1 cellular context compared by ENCODE assay signal in the genomic region with DNA sequence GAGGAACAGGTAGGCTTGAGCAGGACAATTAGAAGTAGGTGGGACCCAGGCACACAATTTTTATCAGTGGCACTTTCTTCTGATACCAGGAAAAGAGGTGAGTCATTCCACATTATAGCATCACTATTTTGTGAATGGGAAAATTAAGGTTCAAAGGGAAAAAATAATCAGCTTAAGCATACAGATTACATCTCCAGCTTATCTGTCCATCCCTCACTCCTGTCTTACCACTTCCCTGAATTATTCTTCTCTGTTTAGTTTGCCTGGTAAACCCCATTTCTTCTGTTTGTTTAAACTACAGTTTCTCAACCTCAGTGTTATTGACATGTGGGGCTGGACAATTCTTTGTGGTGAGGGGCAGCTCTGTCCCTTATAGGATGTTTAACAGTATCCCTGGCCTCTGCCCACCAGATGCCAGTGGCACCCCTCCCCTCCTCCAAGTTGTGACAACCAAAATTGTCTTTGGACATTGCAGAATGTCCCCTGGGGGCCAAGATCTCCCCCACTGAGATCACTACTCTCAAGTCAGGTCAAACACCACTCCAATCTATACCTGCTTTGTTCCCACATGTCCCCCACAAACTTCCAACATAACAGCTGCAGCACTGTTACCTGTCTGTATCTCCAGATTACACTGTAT.
A peak's percentile ranks its signal among the peaks of the same experiment; 100 is the strongest.
TF ChIP-seq lines count a peak whose summit lies in the region.

No MANE protein-coding gene starts in this region.

TF ChIP-seq in HepG2, 621 proteins besides CTCF, POLR2A, EP300 and RAD21 (continued from another document and continues in another):
- TF ChIP-seq, protein P1, sequence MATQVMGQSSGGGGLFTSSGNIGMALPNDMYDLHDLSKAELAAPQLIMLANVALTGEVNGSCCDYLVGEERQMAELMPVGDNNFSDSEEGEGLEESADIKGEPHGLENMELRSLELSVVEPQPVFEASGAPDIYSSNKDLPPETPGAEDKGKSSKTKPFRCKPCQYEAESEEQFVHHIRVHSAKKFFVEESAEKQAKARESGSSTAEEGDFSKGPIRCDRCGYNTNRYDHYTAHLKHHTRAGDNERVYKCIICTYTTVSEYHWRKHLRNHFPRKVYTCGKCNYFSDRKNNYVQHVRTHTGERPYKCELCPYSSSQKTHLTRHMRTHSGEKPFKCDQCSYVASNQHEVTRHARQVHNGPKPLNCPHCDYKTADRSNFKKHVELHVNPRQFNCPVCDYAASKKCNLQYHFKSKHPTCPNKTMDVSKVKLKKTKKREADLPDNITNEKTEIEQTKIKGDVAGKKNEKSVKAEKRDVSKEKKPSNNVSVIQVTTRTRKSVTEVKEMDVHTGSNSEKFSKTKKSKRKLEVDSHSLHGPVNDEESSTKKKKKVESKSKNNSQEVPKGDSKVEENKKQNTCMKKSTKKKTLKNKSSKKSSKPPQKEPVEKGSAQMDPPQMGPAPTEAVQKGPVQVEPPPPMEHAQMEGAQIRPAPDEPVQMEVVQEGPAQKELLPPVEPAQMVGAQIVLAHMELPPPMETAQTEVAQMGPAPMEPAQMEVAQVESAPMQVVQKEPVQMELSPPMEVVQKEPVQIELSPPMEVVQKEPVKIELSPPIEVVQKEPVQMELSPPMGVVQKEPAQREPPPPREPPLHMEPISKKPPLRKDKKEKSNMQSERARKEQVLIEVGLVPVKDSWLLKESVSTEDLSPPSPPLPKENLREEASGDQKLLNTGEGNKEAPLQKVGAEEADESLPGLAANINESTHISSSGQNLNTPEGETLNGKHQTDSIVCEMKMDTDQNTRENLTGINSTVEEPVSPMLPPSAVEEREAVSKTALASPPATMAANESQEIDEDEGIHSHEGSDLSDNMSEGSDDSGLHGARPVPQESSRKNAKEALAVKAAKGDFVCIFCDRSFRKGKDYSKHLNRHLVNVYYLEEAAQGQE (IDR thresholded peaks at IDR 0.05; ENCODE audit: borderline replicate concordance in 1 of 2, low read depth in 1 of 2, low read length in 2 of 2): peak in 1 of 2 experiments; percentile 52; a peak in 1 of 4 replicates
- TF ChIP-seq PPARG (CRISPR knock-in tag; conservative IDR thresholded peaks at IDR 0.05) (peak; percentile 81), ZSCAN21 (CRISPR knock-in tag; IDR thresholded peaks at IDR 0.05; ENCODE audit: borderline replicate concordance) (0 out of 2 replicates have a peak, but pooled peaks have one; percentile 24), SAP130 (CRISPR knock-in tag; IDR thresholded peaks at IDR 0.05; ENCODE audit: low read depth) (peak; percentile 72), KAT8 (CRISPR knock-in tag; IDR thresholded peaks at IDR 0.05) (0 out of 2 replicates have a peak, but pooled peaks have one; percentile 32), ZNF143 (CRISPR knock-in tag; IDR thresholded peaks at IDR 0.05) (0 out of 2 replicates have a peak, but pooled peaks have one; percentile 15), SPEN (CRISPR knock-in tag; IDR thresholded peaks at IDR 0.05; ENCODE audit: low read depth) (peak; percentile 23; the same call in 1 of the 2 replicates), ZNF331 (CRISPR knock-in tag; IDR thresholded peaks at IDR 0.05) (peak; percentile 59; the same call in 1 of the 2 replicates), GFI1 (CRISPR knock-in tag; IDR thresholded peaks at IDR 0.05; ENCODE audit: borderline replicate concordance) (0 out of 2 replicates have a peak, but pooled peaks have one; percentile 32), KDM3A (CRISPR knock-in tag; IDR thresholded peaks at IDR 0.05; ENCODE audit: low read depth) (no peak), ZNF543 (CRISPR knock-in tag; IDR thresholded peaks at IDR 0.05) (0 out of 2 replicates have a peak, but pooled peaks have one; percentile 25), FOXC1 (CRISPR knock-in tag; IDR thresholded peaks at IDR 0.05; ENCODE audit: borderline replicate concordance) (0 out of 2 replicates have a peak, but pooled peaks have one; percentile 1), ARNTL (CRISPR knock-in tag; IDR thresholded peaks at IDR 0.05) (0 out of 2 replicates have a peak, but pooled peaks have one; percentile 41), CBFB (CRISPR knock-in tag; IDR thresholded peaks at IDR 0.05) (peak; percentile 87; the same call in 1 of the 2 replicates), THAP11 (CRISPR knock-in tag; IDR thresholded peaks at IDR 0.05) (peak; percentile 40; the same call in 1 of the 2 replicates), ZBTB3 (CRISPR knock-in tag; IDR thresholded peaks at IDR 0.05; ENCODE audit: borderline replicate concordance, low read depth) (0 out of 2 replicates have a peak, but pooled peaks have one; percentile 65), ZNF350 (CRISPR knock-in tag; IDR thresholded peaks at IDR 0.05; ENCODE audit: borderline replicate concordance, low read depth) (no peak), SIX4 (CRISPR knock-in tag; IDR thresholded peaks at IDR 0.05) (peak; percentile 65), FOXK2 (IDR thresholded peaks at IDR 0.05) (peak; percentile 15; the same call in 1 of the 2 replicates), TOPORS (CRISPR knock-in tag; IDR thresholded peaks at IDR 0.05) (0 out of 2 replicates have a peak, but pooled peaks have one; percentile 39)
- TF ChIP-seq, protein P2, sequence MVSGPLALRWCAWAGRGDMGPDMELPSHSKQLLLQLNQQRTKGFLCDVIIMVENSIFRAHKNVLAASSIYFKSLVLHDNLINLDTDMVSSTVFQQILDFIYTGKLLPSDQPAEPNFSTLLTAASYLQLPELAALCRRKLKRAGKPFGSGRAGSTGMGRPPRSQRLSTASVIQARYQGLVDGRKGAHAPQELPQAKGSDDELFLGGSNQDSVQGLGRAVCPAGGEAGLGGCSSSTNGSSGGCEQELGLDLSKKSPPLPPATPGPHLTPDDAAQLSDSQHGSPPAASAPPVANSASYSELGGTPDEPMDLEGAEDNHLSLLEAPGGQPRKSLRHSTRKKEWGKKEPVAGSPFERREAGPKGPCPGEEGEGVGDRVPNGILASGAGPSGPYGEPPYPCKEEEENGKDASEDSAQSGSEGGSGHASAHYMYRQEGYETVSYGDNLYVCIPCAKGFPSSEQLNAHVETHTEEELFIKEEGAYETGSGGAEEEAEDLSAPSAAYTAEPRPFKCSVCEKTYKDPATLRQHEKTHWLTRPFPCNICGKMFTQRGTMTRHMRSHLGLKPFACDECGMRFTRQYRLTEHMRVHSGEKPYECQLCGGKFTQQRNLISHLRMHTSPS (CRISPR knock-in tag; IDR thresholded peaks at IDR 0.05; ENCODE audit: low read depth): peak; percentile 85
- TF ChIP-seq, protein P3, sequence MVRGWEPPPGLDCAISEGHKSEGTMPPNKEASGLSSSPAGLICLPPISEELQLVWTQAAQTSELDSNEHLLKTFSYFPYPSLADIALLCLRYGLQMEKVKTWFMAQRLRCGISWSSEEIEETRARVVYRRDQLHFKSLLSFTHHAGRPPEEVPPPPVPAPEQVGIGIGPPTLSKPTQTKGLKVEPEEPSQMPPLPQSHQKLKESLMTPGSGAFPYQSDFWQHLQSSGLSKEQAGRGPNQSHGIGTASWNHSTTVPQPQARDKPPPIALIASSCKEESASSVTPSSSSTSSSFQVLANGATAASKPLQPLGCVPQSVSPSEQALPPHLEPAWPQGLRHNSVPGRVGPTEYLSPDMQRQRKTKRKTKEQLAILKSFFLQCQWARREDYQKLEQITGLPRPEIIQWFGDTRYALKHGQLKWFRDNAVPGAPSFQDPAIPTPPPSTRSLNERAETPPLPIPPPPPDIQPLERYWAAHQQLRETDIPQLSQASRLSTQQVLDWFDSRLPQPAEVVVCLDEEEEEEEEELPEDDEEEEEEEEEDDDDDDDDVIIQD (CRISPR knock-in tag; IDR thresholded peaks at IDR 0.05; ENCODE audit: low read depth): 0 out of 2 replicates have a peak, but pooled peaks have one; percentile 20
- TF ChIP-seq, protein P4, sequence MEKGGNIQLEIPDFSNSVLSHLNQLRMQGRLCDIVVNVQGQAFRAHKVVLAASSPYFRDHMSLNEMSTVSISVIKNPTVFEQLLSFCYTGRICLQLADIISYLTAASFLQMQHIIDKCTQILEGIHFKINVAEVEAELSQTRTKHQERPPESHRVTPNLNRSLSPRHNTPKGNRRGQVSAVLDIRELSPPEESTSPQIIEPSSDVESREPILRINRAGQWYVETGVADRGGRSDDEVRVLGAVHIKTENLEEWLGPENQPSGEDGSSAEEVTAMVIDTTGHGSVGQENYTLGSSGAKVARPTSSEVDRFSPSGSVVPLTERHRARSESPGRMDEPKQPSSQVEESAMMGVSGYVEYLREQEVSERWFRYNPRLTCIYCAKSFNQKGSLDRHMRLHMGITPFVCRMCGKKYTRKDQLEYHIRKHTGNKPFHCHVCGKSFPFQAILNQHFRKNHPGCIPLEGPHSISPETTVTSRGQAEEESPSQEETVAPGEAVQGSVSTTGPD (CRISPR knock-in tag; IDR thresholded peaks at IDR 0.05): 0 out of 2 replicates have a peak, but pooled peaks have one; percentile 43
- TF ChIP-seq, protein P5, sequence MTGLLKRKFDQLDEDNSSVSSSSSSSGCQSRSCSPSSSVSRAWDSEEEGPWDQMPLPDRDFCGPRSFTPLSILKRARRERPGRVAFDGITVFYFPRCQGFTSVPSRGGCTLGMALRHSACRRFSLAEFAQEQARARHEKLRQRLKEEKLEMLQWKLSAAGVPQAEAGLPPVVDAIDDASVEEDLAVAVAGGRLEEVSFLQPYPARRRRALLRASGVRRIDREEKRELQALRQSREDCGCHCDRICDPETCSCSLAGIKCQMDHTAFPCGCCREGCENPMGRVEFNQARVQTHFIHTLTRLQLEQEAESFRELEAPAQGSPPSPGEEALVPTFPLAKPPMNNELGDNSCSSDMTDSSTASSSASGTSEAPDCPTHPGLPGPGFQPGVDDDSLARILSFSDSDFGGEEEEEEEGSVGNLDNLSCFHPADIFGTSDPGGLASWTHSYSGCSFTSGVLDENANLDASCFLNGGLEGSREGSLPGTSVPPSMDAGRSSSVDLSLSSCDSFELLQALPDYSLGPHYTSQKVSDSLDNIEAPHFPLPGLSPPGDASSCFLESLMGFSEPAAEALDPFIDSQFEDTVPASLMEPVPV (CRISPR knock-in tag; IDR thresholded peaks at IDR 0.05): peak; percentile 48; the same call in 1 of the 2 replicates
- TF ChIP-seq, protein P6, sequence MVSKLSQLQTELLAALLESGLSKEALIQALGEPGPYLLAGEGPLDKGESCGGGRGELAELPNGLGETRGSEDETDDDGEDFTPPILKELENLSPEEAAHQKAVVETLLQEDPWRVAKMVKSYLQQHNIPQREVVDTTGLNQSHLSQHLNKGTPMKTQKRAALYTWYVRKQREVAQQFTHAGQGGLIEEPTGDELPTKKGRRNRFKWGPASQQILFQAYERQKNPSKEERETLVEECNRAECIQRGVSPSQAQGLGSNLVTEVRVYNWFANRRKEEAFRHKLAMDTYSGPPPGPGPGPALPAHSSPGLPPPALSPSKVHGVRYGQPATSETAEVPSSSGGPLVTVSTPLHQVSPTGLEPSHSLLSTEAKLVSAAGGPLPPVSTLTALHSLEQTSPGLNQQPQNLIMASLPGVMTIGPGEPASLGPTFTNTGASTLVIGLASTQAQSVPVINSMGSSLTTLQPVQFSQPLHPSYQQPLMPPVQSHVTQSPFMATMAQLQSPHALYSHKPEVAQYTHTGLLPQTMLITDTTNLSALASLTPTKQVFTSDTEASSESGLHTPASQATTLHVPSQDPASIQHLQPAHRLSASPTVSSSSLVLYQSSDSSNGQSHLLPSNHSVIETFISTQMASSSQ (IDR thresholded peaks at IDR 0.05; ENCODE audit: low read depth): peak; percentile 64; the same call in 1 of the 2 replicates
- TF ChIP-seq, protein P6 (CRISPR knock-in tag; IDR thresholded peaks at IDR 0.05; ENCODE audit: borderline replicate concordance): peak; percentile 69
- TF ChIP-seq, protein P7, sequence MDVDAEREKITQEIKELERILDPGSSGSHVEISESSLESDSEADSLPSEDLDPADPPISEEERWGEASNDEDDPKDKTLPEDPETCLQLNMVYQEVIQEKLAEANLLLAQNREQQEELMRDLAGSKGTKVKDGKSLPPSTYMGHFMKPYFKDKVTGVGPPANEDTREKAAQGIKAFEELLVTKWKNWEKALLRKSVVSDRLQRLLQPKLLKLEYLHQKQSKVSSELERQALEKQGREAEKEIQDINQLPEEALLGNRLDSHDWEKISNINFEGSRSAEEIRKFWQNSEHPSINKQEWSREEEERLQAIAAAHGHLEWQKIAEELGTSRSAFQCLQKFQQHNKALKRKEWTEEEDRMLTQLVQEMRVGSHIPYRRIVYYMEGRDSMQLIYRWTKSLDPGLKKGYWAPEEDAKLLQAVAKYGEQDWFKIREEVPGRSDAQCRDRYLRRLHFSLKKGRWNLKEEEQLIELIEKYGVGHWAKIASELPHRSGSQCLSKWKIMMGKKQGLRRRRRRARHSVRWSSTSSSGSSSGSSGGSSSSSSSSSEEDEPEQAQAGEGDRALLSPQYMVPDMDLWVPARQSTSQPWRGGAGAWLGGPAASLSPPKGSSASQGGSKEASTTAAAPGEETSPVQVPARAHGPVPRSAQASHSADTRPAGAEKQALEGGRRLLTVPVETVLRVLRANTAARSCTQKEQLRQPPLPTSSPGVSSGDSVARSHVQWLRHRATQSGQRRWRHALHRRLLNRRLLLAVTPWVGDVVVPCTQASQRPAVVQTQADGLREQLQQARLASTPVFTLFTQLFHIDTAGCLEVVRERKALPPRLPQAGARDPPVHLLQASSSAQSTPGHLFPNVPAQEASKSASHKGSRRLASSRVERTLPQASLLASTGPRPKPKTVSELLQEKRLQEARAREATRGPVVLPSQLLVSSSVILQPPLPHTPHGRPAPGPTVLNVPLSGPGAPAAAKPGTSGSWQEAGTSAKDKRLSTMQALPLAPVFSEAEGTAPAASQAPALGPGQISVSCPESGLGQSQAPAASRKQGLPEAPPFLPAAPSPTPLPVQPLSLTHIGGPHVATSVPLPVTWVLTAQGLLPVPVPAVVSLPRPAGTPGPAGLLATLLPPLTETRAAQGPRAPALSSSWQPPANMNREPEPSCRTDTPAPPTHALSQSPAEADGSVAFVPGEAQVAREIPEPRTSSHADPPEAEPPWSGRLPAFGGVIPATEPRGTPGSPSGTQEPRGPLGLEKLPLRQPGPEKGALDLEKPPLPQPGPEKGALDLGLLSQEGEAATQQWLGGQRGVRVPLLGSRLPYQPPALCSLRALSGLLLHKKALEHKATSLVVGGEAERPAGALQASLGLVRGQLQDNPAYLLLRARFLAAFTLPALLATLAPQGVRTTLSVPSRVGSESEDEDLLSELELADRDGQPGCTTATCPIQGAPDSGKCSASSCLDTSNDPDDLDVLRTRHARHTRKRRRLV (CRISPR knock-in tag; IDR thresholded peaks at IDR 0.05): no peak
- TF ChIP-seq, protein P8, sequence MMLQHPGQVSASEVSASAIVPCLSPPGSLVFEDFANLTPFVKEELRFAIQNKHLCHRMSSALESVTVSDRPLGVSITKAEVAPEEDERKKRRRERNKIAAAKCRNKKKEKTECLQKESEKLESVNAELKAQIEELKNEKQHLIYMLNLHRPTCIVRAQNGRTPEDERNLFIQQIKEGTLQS (CRISPR knock-in tag; IDR thresholded peaks at IDR 0.05): 0 out of 2 replicates have a peak, but pooled peaks have one; percentile 42
